Comparison of ENCODE assay signal across 13 cellular contexts in genomic region chr15:22873204-22873701, GRCh38. TPM values are rescaled to one million over a fixed set of nuclear protein-coding genes. Genes with fewer than 3 reads are reported as not detected.
A peak's percentile ranks its signal among the peaks of the same experiment; 100 is the strongest.
DNase-seq lines count a peak whose midpoint lies in the region; ATAC-seq and TF ChIP-seq lines count a peak whose summit lies in the region.
"Had no signal": no experiment of that assay in that cellular context is flagged by ENCODE, and none has a peak within 500 bp of the region (broad histone marks: within the 10 kb centered on the region; RNA-seq: fewer than 3 reads in every experiment).

No MANE protein-coding gene starts in this region.

- no peak overlapping the region; the same call in 1 of the 2 replicates for H3K27ac ChIP-seq in WERI-Rb-1
- H3K27ac ChIP-seq: SK-N-MC had no signal

- no peak for ATAC-seq in stimulated activated memory B cell treated with anti-CD40 and anti-IgM and Interleukin-4, amounts not matched to agents 10 μg/mL and 1 μg/mL and 100 μg/mL, for 72 hours

- H3K4me1 Mint-ChIP-seq in stimulated activated memory B cell treated with anti-CD40 and anti-IgM and Interleukin-4, amounts not matched to agents 10 μg/mL and 1 μg/mL and 100 μg/mL, for 72 hours, result no peaks in the 10 kb centered on the region
- H3K4me1 Mint-ChIP-seq: activated naive CD4-positive, alpha-beta T cell treated with anti-CD3 and anti-CD28 coated beads, Interleukin-2, amount 50 U/mL, for 24 hours had no signal

- peaks cover 68% of the 10 kb centered on the region for H3K36me3 Mint-ChIP-seq in stimulated activated memory B cell treated with anti-CD40 and anti-IgM and Interleukin-4, amounts not matched to agents 10 μg/mL and 1 μg/mL and 100 μg/mL, for 72 hours

- DNase-seq in H7 (peak; percentile 73), WERI-Rb-1 (peak; percentile 35), iPS DF 4.7 (ENCODE audit: extremely low read depth, low spot score) (peak; percentile 41), NCI-H128 (lab: John Stamatoyannopoulos, UW; ENCODE audit: unreplicated experiment) (no peak), activated gamma-delta T cell treated with Interleukin-2 at 50 U/mL for 16 hours (no peak)
- no peak for DNase-seq in stimulated activated naive CD4-positive, alpha-beta T cell treated with Interleukin-2 at 50 U/mL for 16 hours (lab: John Stamatoyannopoulos, UW)
- DNase-seq: DND-41; effector CD4-positive, alpha-beta T cell; NCI-H510A; stimulated activated CD4-positive, alpha-beta T cell treated with anti-CD3 and anti-CD28 coated beads, Interleukin-2, amount 100 ng/mL, for 48 hours had no signal

- H3K4me3 Mint-ChIP-seq in stimulated activated memory B cell treated with anti-CD40 and anti-IgM and Interleukin-4, amounts not matched to agents 10 μg/mL and 1 μg/mL and 100 μg/mL, for 72 hours, result no peak overlapping the region
- H3K4me3 Mint-ChIP-seq: activated naive CD4-positive, alpha-beta T cell treated with anti-CD3 and anti-CD28 coated beads, Interleukin-2, amount 50 U/mL, for 24 hours had no signal

- peaks cover 6% of the 10 kb centered on the region for H3K36me3 ChIP-seq in H7 (replicated peaks; ENCODE audit: control insufficient read depth, insufficient read depth, low read length)
- peaks cover 11% of the 10 kb centered on the region for H3K36me3 ChIP-seq in WERI-Rb-1

- TF ChIP-seq CTCF in WERI-Rb-1 (IDR thresholded peaks at IDR 0.05; ENCODE audit: low read depth, low read length), result no peak

- H3K9me3 Mint-ChIP-seq in stimulated activated memory B cell treated with anti-CD40 and anti-IgM and Interleukin-4, amounts not matched to agents 10 μg/mL and 1 μg/mL and 100 μg/mL, for 72 hours, result no peaks in the 10 kb centered on the region
- H3K9me3 Mint-ChIP-seq: activated naive CD4-positive, alpha-beta T cell treated with anti-CD3 and anti-CD28 coated beads, Interleukin-2, amount 50 U/mL, for 24 hours had no signal

- H3K9me3 ChIP-seq in WERI-Rb-1 (ENCODE audit: severe bottlenecking), result peaks cover 4% of the 10 kb centered on the region

- H3K27ac Mint-ChIP-seq in stimulated activated memory B cell treated with anti-CD40 and anti-IgM and Interleukin-4, amounts not matched to agents 10 μg/mL and 1 μg/mL and 100 μg/mL, for 72 hours, result peak overlapping the region; percentile 58
- H3K27ac Mint-ChIP-seq: activated naive CD4-positive, alpha-beta T cell treated with anti-CD3 and anti-CD28 coated beads, Interleukin-2, amount 50 U/mL, for 24 hours had no signal

- no peak overlapping the region for H3K4me3 ChIP-seq in H7 (ENCODE audit: insufficient read depth, low read depth, low read length)
- H3K4me3 ChIP-seq in WERI-Rb-1 (ENCODE audit: low read depth, low read length), result no peak overlapping the region
- H3K4me3 ChIP-seq: SK-N-MC had no signal

- H3K27me3 ChIP-seq in H7 (ENCODE audit: control insufficient read depth, insufficient read depth, low read length) (no peaks in the 10 kb centered on the region), WERI-Rb-1 (ENCODE audit: insufficient read depth, low read depth, severe bottlenecking) (no peaks in the 10 kb centered on the region)

- H3K27me3 Mint-ChIP-seq in stimulated activated memory B cell treated with anti-CD40 and anti-IgM and Interleukin-4, amounts not matched to agents 10 μg/mL and 1 μg/mL and 100 μg/mL, for 72 hours, result no peaks in the 10 kb centered on the region
- H3K27me3 Mint-ChIP-seq: activated naive CD4-positive, alpha-beta T cell treated with anti-CD3 and anti-CD28 coated beads, Interleukin-2, amount 50 U/mL, for 24 hours had no signal

RNA-seq across cellular contexts. Expression of gene NIPA2, which starts 34.8 kb away (rescaled TPM):
- 81.9 and 97.3 TPM in 2 replicates for total RNA-seq in H7 (2014; rRNA removed; shearing (Covaris generic))

Comparison
In these comparisons a context has a peak if more than half of its experiments do, and no peak if none do; other contexts are left out.
1. DNase-seq: peak in H7 (single experiment), WERI-Rb-1 (single experiment) and iPS DF 4.7 (single experiment); none in stimulated activated naive CD4-positive, alpha-beta T cell treated with Interleukin-2 at 50 U/mL for 16 hours (single experiment), NCI-H128 (single experiment) and activated gamma-delta T cell treated with Interleukin-2 at 50 U/mL for 16 hours (single experiment).